Comparison of ENCODE assay signal across 1 cellular context in the genomic region with DNA sequence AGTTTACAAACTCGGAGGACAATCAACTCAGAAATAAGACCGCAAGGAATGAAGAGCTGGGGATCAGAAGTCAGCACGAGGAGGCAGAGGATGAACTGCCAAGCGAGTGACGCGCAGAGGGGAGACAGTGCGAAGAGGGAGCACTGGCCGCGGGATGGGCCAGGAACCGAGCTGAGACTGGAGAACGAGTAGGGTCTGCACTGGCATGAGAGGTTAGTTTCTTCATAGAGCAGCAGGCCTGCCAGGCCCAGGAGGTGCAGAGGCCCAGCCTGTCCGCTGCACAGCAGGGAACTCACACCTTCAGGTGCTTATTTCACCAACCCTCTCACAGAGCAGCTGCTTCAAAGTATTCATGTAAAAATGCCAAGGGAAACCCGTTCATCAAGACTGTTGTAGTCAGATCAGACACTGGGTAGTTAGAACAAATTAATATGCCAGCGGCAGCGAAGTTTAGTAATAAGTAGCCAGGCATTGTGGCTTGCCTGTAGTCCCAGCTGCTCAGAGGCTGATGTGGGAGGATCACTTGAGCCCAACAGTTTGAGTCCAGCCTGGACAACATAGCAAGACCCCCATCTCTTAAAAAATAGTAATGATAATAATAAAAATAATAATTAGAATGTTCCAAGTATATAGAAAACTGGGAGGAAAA.
TF ChIP-seq lines count a peak whose summit lies in the region.

No MANE protein-coding gene starts in this region.

TF ChIP-seq in GM23338, 12 proteins besides CTCF, POLR2A, EP300 and RAD21 (continued from another document):
- no peak for TF ChIP-seq EZH2 (IDR thresholded peaks at IDR 0.05; ENCODE audit: low read depth, unreplicated experiment)
- no peak for TF ChIP-seq POLR2AphosphoS5 (IDR thresholded peaks at IDR 0.05; ENCODE audit: low read depth)
- TF ChIP-seq, protein P1, sequence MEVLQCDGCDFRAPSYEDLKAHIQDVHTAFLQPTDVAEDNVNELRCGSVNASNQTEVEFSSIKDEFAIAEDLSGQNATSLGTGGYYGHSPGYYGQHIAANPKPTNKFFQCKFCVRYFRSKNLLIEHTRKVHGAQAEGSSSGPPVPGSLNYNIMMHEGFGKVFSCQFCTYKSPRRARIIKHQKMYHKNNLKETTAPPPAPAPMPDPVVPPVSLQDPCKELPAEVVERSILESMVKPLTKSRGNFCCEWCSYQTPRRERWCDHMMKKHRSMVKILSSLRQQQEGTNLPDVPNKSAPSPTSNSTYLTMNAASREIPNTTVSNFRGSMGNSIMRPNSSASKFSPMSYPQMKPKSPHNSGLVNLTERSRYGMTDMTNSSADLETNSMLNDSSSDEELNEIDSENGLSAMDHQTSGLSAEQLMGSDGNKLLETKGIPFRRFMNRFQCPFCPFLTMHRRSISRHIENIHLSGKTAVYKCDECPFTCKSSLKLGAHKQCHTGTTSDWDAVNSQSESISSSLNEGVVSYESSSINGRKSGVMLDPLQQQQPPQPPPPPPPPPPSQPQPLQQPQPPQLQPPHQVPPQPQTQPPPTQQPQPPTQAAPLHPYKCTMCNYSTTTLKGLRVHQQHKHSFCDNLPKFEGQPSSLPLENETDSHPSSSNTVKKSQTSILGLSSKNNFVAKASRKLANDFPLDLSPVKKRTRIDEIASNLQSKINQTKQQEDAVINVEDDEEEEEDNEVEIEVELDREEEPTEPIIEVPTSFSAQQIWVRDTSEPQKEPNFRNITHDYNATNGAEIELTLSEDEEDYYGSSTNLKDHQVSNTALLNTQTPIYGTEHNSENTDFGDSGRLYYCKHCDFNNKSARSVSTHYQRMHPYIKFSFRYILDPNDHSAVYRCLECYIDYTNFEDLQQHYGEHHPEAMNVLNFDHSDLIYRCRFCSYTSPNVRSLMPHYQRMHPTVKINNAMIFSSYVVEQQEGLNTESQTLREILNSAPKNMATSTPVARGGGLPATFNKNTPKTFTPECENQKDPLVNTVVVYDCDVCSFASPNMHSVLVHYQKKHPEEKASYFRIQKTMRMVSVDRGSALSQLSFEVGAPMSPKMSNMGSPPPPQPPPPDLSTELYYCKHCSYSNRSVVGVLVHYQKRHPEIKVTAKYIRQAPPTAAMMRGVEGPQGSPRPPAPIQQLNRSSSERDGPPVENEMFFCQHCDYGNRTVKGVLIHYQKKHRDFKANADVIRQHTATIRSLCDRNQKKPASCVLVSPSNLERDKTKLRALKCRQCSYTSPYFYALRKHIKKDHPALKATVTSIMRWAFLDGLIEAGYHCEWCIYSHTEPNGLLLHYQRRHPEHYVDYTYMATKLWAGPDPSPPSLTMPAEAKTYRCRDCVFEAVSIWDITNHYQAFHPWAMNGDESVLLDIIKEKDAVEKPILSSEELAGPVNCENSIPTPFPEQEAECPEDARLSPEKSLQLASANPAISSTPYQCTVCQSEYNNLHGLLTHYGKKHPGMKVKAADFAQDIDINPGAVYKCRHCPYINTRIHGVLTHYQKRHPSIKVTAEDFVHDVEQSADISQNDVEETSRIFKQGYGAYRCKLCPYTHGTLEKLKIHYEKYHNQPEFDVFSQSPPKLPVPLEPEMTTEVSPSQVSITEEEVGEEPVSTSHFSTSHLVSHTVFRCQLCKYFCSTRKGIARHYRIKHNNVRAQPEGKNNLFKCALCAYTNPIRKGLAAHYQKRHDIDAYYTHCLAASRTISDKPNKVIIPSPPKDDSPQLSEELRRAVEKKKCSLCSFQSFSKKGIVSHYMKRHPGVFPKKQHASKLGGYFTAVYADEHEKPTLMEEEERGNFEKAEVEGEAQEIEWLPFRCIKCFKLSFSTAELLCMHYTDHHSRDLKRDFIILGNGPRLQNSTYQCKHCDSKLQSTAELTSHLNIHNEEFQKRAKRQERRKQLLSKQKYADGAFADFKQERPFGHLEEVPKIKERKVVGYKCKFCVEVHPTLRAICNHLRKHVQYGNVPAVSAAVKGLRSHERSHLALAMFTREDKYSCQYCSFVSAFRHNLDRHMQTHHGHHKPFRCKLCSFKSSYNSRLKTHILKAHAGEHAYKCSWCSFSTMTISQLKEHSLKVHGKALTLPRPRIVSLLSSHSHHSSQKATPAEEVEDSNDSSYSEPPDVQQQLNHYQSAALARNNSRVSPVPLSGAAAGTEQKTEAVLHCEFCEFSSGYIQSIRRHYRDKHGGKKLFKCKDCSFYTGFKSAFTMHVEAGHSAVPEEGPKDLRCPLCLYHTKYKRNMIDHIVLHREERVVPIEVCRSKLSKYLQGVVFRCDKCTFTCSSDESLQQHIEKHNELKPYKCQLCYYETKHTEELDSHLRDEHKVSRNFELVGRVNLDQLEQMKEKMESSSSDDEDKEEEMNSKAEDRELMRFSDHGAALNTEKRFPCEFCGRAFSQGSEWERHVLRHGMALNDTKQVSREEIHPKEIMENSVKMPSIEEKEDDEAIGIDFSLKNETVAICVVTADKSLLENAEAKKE (CRISPR knock-in tag; IDR thresholded peaks at IDR 0.05): no peak
- TF ChIP-seq STAT1 (IDR thresholded peaks at IDR 0.05; ENCODE audit: unreplicated experiment): no peak
